Comparison of ENCODE assay signal across 16 cellular contexts in the genomic region with DNA sequence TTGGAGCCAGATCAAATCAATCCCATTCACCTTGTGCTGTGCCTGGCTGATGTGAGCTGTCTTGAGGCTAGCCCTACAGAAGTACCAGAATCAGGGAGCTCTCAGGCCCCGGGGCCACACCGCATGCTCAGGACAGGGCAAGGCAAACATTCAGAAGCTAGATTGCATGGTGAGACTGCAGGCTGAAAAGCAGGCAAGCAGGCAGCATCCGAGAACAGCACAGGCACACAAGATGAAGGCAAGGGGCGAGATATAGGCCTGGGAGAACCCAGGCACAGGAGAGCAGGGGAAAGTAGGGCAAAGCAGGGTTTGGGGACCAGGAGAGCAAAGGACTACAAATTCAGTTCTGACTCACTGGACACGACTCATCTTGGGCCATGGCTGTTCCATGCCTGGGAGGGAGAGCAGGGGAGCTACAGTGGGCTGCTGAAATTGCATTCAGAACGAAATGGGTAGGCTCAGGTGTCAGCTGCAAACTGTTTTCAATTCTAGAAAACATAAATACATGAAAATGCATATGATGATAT. TPM values are rescaled to one million over a fixed set of nuclear protein-coding genes. Genes with fewer than 3 reads are reported as not detected.
"Had no signal": no experiment of that assay in that cellular context is flagged by ENCODE, and none has a peak within 500 bp of the region (broad histone marks: within the 10 kb centered on the region; RNA-seq: fewer than 3 reads in every experiment).

No MANE protein-coding gene starts in this region.

- H3K4me3 ChIP-seq: cardiac muscle cell, hepatocyte, smooth muscle cell, thoracic aorta had no signal

- H2AFZ ChIP-seq: hepatocyte had no signal

- DNase-seq: activated CD4-positive, alpha-beta T cell treated with anti-CD3 and anti-CD28 coated beads, Interleukin-2, amount 10 ng/mL, durations not matched to agents 7 days and 5 days; activated CD8-positive, alpha-beta memory T cell treated with anti-CD3 and anti-CD28 coated beads for 24 hours; activated naive CD8-positive, alpha-beta T cell treated with anti-CD3 and anti-CD28 coated beads, Interleukin-2, amount 10 ng/mL, durations not matched to agents 7 days and 5 days; aorta; erythroblast; kidney; left ventricle myocardium superior; mesendoderm; natural killer cell; posterior cingulate gyrus had no signal

- FAIRE-seq: kidney had no signal

- H3K36me3 Mint-ChIP-seq: activated naive CD8-positive, alpha-beta T cell treated with anti-CD3 and anti-CD28 coated beads, Interleukin-2, amount 10 ng/mL, durations not matched to agents 7 days and 5 days; natural killer cell had no signal

- H3K27ac Mint-ChIP-seq: activated CD4-positive, alpha-beta T cell treated with anti-CD3 and anti-CD28 coated beads, Interleukin-2, amount 10 ng/mL, durations not matched to agents 7 days and 5 days; activated naive CD8-positive, alpha-beta T cell treated with anti-CD3 and anti-CD28 coated beads, Interleukin-2, amount 10 ng/mL, durations not matched to agents 7 days and 5 days; natural killer cell; T-helper 2 cell treated with Interferon-gamma antibody and Interleukin-4, amounts not matched to agents 5 μg/mL and 100 μg/mL, for 36 hours had no signal

- H3K9me3 Mint-ChIP-seq: activated CD4-positive, alpha-beta T cell treated with anti-CD3 and anti-CD28 coated beads, Interleukin-2, amount 10 ng/mL, durations not matched to agents 7 days and 5 days; activated naive CD8-positive, alpha-beta T cell treated with anti-CD3 and anti-CD28 coated beads, Interleukin-2, amount 10 ng/mL, durations not matched to agents 7 days and 5 days; natural killer cell; T-helper 2 cell treated with Interferon-gamma antibody and Interleukin-4, amounts not matched to agents 5 μg/mL and 100 μg/mL, for 36 hours had no signal

- H3K36me3 ChIP-seq: cardiac muscle cell, thoracic aorta had no signal

- H3K9me3 ChIP-seq: neutrophil, thoracic aorta had no signal

- H3K4me3 Mint-ChIP-seq: activated CD4-positive, alpha-beta T cell treated with anti-CD3 and anti-CD28 coated beads, Interleukin-2, amount 10 ng/mL, durations not matched to agents 7 days and 5 days; activated naive CD8-positive, alpha-beta T cell treated with anti-CD3 and anti-CD28 coated beads, Interleukin-2, amount 10 ng/mL, durations not matched to agents 7 days and 5 days; natural killer cell; T-helper 2 cell treated with Interferon-gamma antibody and Interleukin-4, amounts not matched to agents 5 μg/mL and 100 μg/mL, for 36 hours had no signal

- H3K27me3 ChIP-seq: cardiac muscle cell, hepatocyte, neutrophil had no signal

- H3K79me2 ChIP-seq: hepatocyte had no signal

- H3K27ac ChIP-seq: cardiac muscle cell, hepatocyte, neutrophil, thoracic aorta had no signal

- H3K4me2 ChIP-seq: hepatocyte, smooth muscle cell had no signal

- H3K4me1 Mint-ChIP-seq: activated CD4-positive, alpha-beta T cell treated with anti-CD3 and anti-CD28 coated beads, Interleukin-2, amount 10 ng/mL, durations not matched to agents 7 days and 5 days; activated naive CD8-positive, alpha-beta T cell treated with anti-CD3 and anti-CD28 coated beads, Interleukin-2, amount 10 ng/mL, durations not matched to agents 7 days and 5 days; natural killer cell had no signal

RNA-seq across cellular contexts. Expression of gene GALNT14, which starts 59.6 kb away (rescaled TPM):
- total RNA-seq: activated CD4-positive, alpha-beta T cell treated with anti-CD3 and anti-CD28 coated beads, Interleukin-2, amount 10 ng/mL, durations not matched to agents 7 days and 5 days; activated naive CD8-positive, alpha-beta T cell treated with anti-CD3 and anti-CD28 coated beads, Interleukin-2, amount 10 ng/mL, durations not matched to agents 7 days and 5 days had no signal
